ENCODE assay signal across 8 cellular contexts in the genomic region with DNA sequence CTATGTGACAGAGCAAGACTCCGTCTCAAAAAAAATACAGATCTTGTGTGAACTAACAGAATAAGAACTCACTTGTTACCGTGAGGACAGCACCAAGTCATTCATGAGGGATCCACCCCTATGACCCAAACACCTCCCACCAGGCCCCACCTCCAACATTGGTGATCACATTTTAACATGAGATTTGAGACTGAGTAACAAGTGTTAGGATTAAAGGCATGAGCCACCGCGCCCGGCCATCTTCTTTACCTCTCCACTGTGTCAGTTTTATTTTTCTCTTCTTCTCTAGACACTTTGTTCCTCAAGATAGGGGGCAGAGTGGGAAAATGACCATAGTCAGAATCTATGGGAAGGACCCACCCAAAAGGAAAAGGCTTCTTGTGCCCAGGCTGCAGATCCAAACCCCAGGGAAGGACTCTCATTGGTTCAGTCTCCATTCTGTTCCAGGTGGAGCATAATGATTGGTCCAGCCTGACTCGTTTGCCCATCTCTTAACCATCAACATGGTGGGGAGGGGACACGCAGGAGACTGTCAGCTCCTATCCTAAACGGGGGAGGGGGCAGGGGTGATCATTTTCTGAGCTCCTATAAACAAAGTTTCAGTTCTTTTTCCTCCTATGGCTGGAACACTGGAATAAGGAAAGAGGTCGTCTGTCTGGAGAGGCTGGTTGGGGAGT. TPM values are rescaled to one million over a fixed set of nuclear protein-coding genes. Genes with fewer than 3 reads are reported as not detected.
DNase-seq lines count a peak whose midpoint lies in the region; ATAC-seq and TF ChIP-seq lines count a peak whose summit lies in the region.

No MANE protein-coding gene starts in this region.

- H3K36me3 ChIP-seq in heart right ventricle (peaks cover 0 to 3% (median 0%) of the 10 kb centered on the region in 9 donors), lung (ENCODE audit: control insufficient read depth in 2 of 2, insufficient read depth in 2 of 2, low read length in 2 of 2) (no peaks in the 10 kb centered on the region), urinary bladder (ENCODE audit: insufficient read depth) (no peaks in the 10 kb centered on the region)

- DNase-seq in heart right ventricle (no peak), left cardiac atrium (no peak), lung (ENCODE audit: low spot score) (no peak), germinal center (ENCODE audit: low spot score) (no peak)

- ATAC-seq in heart right ventricle = no peak
- ATAC-seq in left cardiac atrium = no peak
- ATAC-seq in lung (ENCODE audit: insufficient read depth, low FRiP score) = no peak
- ATAC-seq in HG03108 (IDR thresholded peaks at IDR 0.05; ENCODE audit: unreplicated experiment) = no peak
- no peak for ATAC-seq in HG02588 (IDR thresholded peaks at IDR 0.05; ENCODE audit: unreplicated experiment)

- H3K9me3 Mint-ChIP-seq in brain = peaks cover 25 to 46% (median 35%) of the 10 kb centered on the region in 5 experiments

- peaks cover 35% of the 10 kb centered on the region for H3K4me1 Mint-ChIP-seq in brain

- peak overlapping the region; percentile 95 to 100 (median 99) for H3K4me3 Mint-ChIP-seq in brain

- H3K4me1 ChIP-seq in heart right ventricle = peaks cover 13 to 34% (median 32%) of the 10 kb centered on the region in 9 donors
- peaks cover 7 to 20% of the 10 kb centered on the region in 2 donors for H3K4me1 ChIP-seq in lung (ENCODE audit: control insufficient read depth in 2 of 2, insufficient read depth in 2 of 2, low read length in 2 of 2)
- H3K4me1 ChIP-seq in urinary bladder (ENCODE audit: insufficient read depth) = no peaks in the 10 kb centered on the region

- H3K27ac ChIP-seq in heart right ventricle (peak overlapping the region; percentile 84 to 100 (median 99)), lung (ENCODE audit: low read depth in 1 of 2, low read length in 1 of 2) (peak overlapping the region in 1 of 2 donors; percentile 100), urinary bladder (ENCODE audit: low read depth) (no peak overlapping the region)

- H3K36me3 Mint-ChIP-seq in brain = peaks cover 15% of the 10 kb centered on the region

- H3K4me3 ChIP-seq in heart right ventricle = peak overlapping the region; percentile 32 to 100 (median 98)
- H3K4me3 ChIP-seq in lung = peak overlapping the region; percentile 72
- H3K4me3 ChIP-seq in urinary bladder (ENCODE audit: low read depth, low read length) = peak overlapping the region; percentile 27

- peaks cover 22% of the 10 kb centered on the region for H3K27me3 Mint-ChIP-seq in brain

- H3K9me3 ChIP-seq in heart right ventricle = peaks cover 0 to 23% (median 11%) of the 10 kb centered on the region in 11 donors
- H3K9me3 ChIP-seq in lung (ENCODE audit: control insufficient read depth in 2 of 2, insufficient read depth in 1 of 2, low read length in 1 of 2) = no peaks in the 10 kb centered on the region

- H3K27me3 ChIP-seq in heart right ventricle = no peaks in the 10 kb centered on the region
- H3K27me3 ChIP-seq in lung (ENCODE audit: control insufficient read depth, insufficient read depth) = no peaks in the 10 kb centered on the region

- intact Hi-C loops in heart right ventricle (cut with DNase I) (loop anchor here in 1 of 10 donors (5.0 kb wide), 1 partner anchor 147 kb away; a partner anchor contains a TSS), left cardiac atrium (cut with DNase I) (no loop called here)

- 67 to 74% methylated on average over 9 of the region's 9 CpGs for WGBS in heart right ventricle, 2 donors
- WGBS in lung, 2 donors = 69 to 70% methylated on average over 9 of the region's 9 CpGs
- 66% methylated on average over 9 of the region's 9 CpGs for WGBS in urinary bladder

- H3K27ac Mint-ChIP-seq in brain = peak overlapping the region; percentile 100

- TF ChIP-seq CTCF in heart right ventricle (IDR thresholded peaks at IDR 0.05) (no peak), brain (conservative IDR thresholded peaks at IDR 0.05) (no peak), lung (IDR thresholded peaks at IDR 0.05; ENCODE audit: control extremely low read depth, extremely low read depth) (no peak)

RNA-seq across cellular contexts. Expression of a gene that starts 1.3 kb away (rescaled TPM):
- 100 to 1,000 TPM; 214 to 488 (median 287) TPM for total RNA-seq in heart right ventricle
- polyA plus RNA-seq in heart right ventricle = 100 to 1,000 TPM; 304 to 370 TPM
- 100 to 1,000 TPM; 229 to 241 TPM for total RNA-seq in left cardiac atrium
- 789 TPM for polyA plus RNA-seq in brain (ENCODE audit: insufficient read depth, low read depth, low replicate concordance)
- total RNA-seq in lung = 100 to 1,000 TPM; 126 to 180 TPM
- polyA plus RNA-seq in lung = 100 to 1,000 TPM; 144 to 202 TPM
- 121 TPM for total RNA-seq in urinary bladder
- polyA plus RNA-seq in urinary bladder = 309 TPM

RNA-seq across cellular contexts. Expression of a gene that starts 25.0 kb away (rescaled TPM):
- total RNA-seq in heart right ventricle = 10 to 100 TPM in 1 of 10 donors, 1 to 10 TPM in 9; 1.4 to 13.7 (median 2.6) TPM
- polyA plus RNA-seq in heart right ventricle = 1 to 10 TPM; 5.5 to 8.5 TPM
- 10 to 100 TPM in 1 of 2 donors, 1 to 10 TPM in 1; 5.5 to 14.8 TPM for total RNA-seq in left cardiac atrium
- 0.80 TPM for polyA plus RNA-seq in brain (ENCODE audit: insufficient read depth, low read depth, low replicate concordance)
- 10 to 100 TPM in 1 of 2 donors, 1 to 10 TPM in 1; 7.8 to 13.2 TPM for total RNA-seq in lung
- polyA plus RNA-seq in lung = 10 to 100 TPM in 1 of 2 donors, 1 to 10 TPM in 1; 9.6 to 37.0 TPM
- total RNA-seq in urinary bladder = 2.6 TPM
- 4.0 TPM for polyA plus RNA-seq in urinary bladder

RNA-seq across cellular contexts. Expression of a gene that starts 36.1 kb away (rescaled TPM):
- 1 to 10 TPM in 2 of 10 donors, not detected in 8; 1.9 to 5.9 TPM for total RNA-seq in heart right ventricle
- not detected for polyA plus RNA-seq in heart right ventricle
- 1 to 10 TPM in 1 of 2 donors, not detected in 1; 5.2 TPM for total RNA-seq in left cardiac atrium
- 12.7 TPM for polyA plus RNA-seq in brain (ENCODE audit: insufficient read depth, low read depth, low replicate concordance)
- total RNA-seq in lung = not detected
- polyA plus RNA-seq in lung = not detected
- total RNA-seq in urinary bladder = not detected
- polyA plus RNA-seq in urinary bladder = not detected

Comparison
In these comparisons a context has a peak if more than half of its experiments do, and no peak if none do; other contexts are left out.
1. H3K4me3 ChIP-seq: peak in every context shown above with its lines; median percentile 98 in heart right ventricle; 72 in lung; 27 in urinary bladder.